In genomic region chr2:170005702-170006101, GRCh38 we compare ENCODE assay signal across 19 cellular contexts.
DNase-seq lines count a peak whose midpoint lies in the region; ATAC-seq, FAIRE-seq and TF ChIP-seq lines count a peak whose summit lies in the region.
"Had no signal": no experiment of that assay in that cellular context is flagged by ENCODE, and none has a peak within 500 bp of the region (broad histone marks: within the 10 kb centered on the region; RNA-seq: fewer than 3 reads in every experiment).

No MANE protein-coding gene starts in this region.

- H3K9ac ChIP-seq in HCT116 (ENCODE audit: low read length), result no peak overlapping the region
- H3K9ac ChIP-seq in endothelial cell of umbilical vein (replicated peaks; ENCODE audit: extremely low read depth, insufficient read depth, low read length), result no peak overlapping the region

- H4K20me1 ChIP-seq in HCT116 (ENCODE audit: insufficient read depth) (no peaks in the 10 kb centered on the region), endothelial cell of umbilical vein (replicated peaks; ENCODE audit: control insufficient read depth, extremely low read depth, insufficient read depth, low read length) (no peaks in the 10 kb centered on the region)

- H3K9me1 ChIP-seq in endothelial cell of umbilical vein (replicated peaks; ENCODE audit: control insufficient read depth, extremely low read depth, insufficient read depth, low read length), result no peaks in the 10 kb centered on the region

- H3K4me2 ChIP-seq in A549, result no peak overlapping the region
- no peak overlapping the region for H3K4me2 ChIP-seq in HCT116 (ENCODE audit: low read length)
- H3K4me2 ChIP-seq in endothelial cell of umbilical vein (ENCODE audit: insufficient read depth, low read length), result no peak overlapping the region

- no peaks in the 10 kb centered on the region for H3K79me2 ChIP-seq in HCT116 (ENCODE audit: insufficient read depth, low read length)
- no peaks in the 10 kb centered on the region for H3K79me2 ChIP-seq in endothelial cell of umbilical vein (ENCODE audit: control insufficient read depth, insufficient read depth, low read length)

- no peaks in the 10 kb centered on the region for H3K9me2 ChIP-seq in HCT116 (ENCODE audit: insufficient read depth)

- H3K36me3 ChIP-seq in HCT116 (ENCODE audit: control insufficient read depth in 1 of 2, insufficient read depth in 2 of 2, low read length in 2 of 2), result no peaks in the 10 kb centered on the region
- H3K36me3 ChIP-seq in endothelial cell of umbilical vein (ENCODE audit: control insufficient read depth in 2 of 2, extremely low read depth in 1 of 2, insufficient read depth in 2 of 2, low read length in 2 of 2), result peaks cover 0 to 2% of the 10 kb centered on the region in 2 experiments

- no peak for TF ChIP-seq EP300 in A549 (IDR thresholded peaks at IDR 0.05)

- in situ Hi-C loops in SK-MEL-5 (cut with HindIII; ENCODE audit: low pct_unique_long_range_greater_than_20kb, low sequenced_read_pairs), result no loop called here

- BruUV-seq in HCT116 (replicated peaks; lab: Mats Ljungman, UMichigan), result no TSS peak
- no TSS peak for BruUV-seq in endothelial cell of umbilical vein (replicated peaks; lab: Mats Ljungman, UMichigan)

- RAD21 ChIA-PET in HCT116 (lab: Charles Lee; ENCODE audit: low non-redundant PET in 1 of 2, low total read pairs in 2 of 2, uncharacterized antibody in 2 of 2, unreplicated experiment in 2 of 2), result no interaction called here

- H3K9me3 ChIP-seq in A549, result no peaks in the 10 kb centered on the region
- no peaks in the 10 kb centered on the region for H3K9me3 ChIP-seq in HCT116 (ENCODE audit: control insufficient read depth in 1 of 2, insufficient read depth in 1 of 2, low read depth in 1 of 2, low read length in 2 of 2)
- no peaks in the 10 kb centered on the region for H3K9me3 ChIP-seq in endothelial cell of umbilical vein (replicated peaks; ENCODE audit: control insufficient read depth, insufficient read depth, low read length)
- H3K9me3 ChIP-seq: left ventricle myocardium inferior, vagina had no signal

- no peak for TF ChIP-seq CTCF in A549 (IDR thresholded peaks at IDR 0.05)
- TF ChIP-seq CTCF in HCT116 (IDR thresholded peaks at IDR 0.05 in 2 of 3, conservative IDR thresholded peaks at IDR 0.05 in 1 of 3; ENCODE audit: borderline replicate concordance in 1 of 3, insufficient read depth in 1 of 3, low read depth in 2 of 3, low read length in 2 of 3), result 0 out of 6 replicates have a peak, but pooled peaks of 1 of the 3 experiments have one; percentile 17
- TF ChIP-seq CTCF in endothelial cell of umbilical vein (IDR thresholded peaks at IDR 0.05; ENCODE audit: extremely low read depth in 1 of 2, insufficient read depth in 1 of 2, low read depth in 1 of 2, low read length in 2 of 2), result no peak

- TF ChIP-seq RAD21 in A549 (conservative IDR thresholded peaks at IDR 0.05 in 1 of 2, IDR thresholded peaks at IDR 0.05 in 1 of 2), result peak in 1 of 2 experiments; percentile 23; a peak in 1 of 5 replicates
- TF ChIP-seq RAD21 in HCT116 (IDR thresholded peaks at IDR 0.05; ENCODE audit: low read depth), result no peak

- 60% methylated on average over 1 of the region's 1 CpG for WGBS in A549 (ENCODE audit: missing lambda C conversion rate)

- H3K27me3 ChIP-seq in HCT116 (ENCODE audit: insufficient read depth, low read length), result no peaks in the 10 kb centered on the region
- no peaks in the 10 kb centered on the region for H3K27me3 ChIP-seq in endothelial cell of umbilical vein (ENCODE audit: control insufficient read depth in 2 of 2, insufficient read depth in 2 of 2, low read length in 2 of 2)
- H3K27me3 ChIP-seq: vagina had no signal

- no peak overlapping the region for H3K27ac ChIP-seq in A549
- no peak overlapping the region for H3K27ac ChIP-seq in HCT116 (ENCODE audit: low read depth, low read length)
- no peak overlapping the region for H3K27ac ChIP-seq in endothelial cell of umbilical vein (ENCODE audit: insufficient read depth, low read depth, low read length)
- H3K27ac ChIP-seq: left ventricle myocardium inferior, vagina had no signal

- FAIRE-seq in A549 (lab: Jason Lieb, UNC) (no peak), endothelial cell of umbilical vein (lab: Jason Lieb, UNC) (no peak)
- FAIRE-seq: astrocyte had no signal

- dilution Hi-C loops in endothelial cell of umbilical vein (cut with MboI; ENCODE audit: extremely low pct_ligation_motif_present, low sequenced_read_pairs), result no loop called here

- H3K4me3 ChIP-seq in A549 (no peak overlapping the region), HCT116 (replicated peaks in 1 of 2; ENCODE audit: low read depth in 1 of 2, low read length in 2 of 2) (no peak overlapping the region), endothelial cell of umbilical vein (replicated peaks in 1 of 3; ENCODE audit: insufficient read depth in 1 of 3, low read depth in 1 of 3, low read length in 3 of 3) (no peak overlapping the region)
- H3K4me3 ChIP-seq: left ventricle myocardium inferior, vagina had no signal

- CTCF ChIA-PET in A549 (lab: Yijun Ruan, JAX), result no interaction called here
- CTCF ChIA-PET in HCT116 (lab: Charles Lee), result no interaction called here
- CTCF ChIA-PET in endothelial cell of umbilical vein (lab: Charles Lee), result interaction anchor here (1.5 kb wide), 1 partner anchor 149 kb away, joined by 5 read pairs; no protein-coding TSS in a partner anchor

- peak; percentile 74 to 85 for ATAC-seq in A549
- peak; percentile 52 for ATAC-seq in HCT116
- ATAC-seq in HG03571 (IDR thresholded peaks at IDR 0.05; ENCODE audit: unreplicated experiment), result no peak
- no peak for ATAC-seq in HG03097 (IDR thresholded peaks at IDR 0.05; ENCODE audit: low FRiP score, unreplicated experiment)
- ATAC-seq: activated T-helper 17 cell treated with anti-CD3 and anti-CD28 coated beads, Interleukin-2, amount 50 U/mL, for 72 hours; naive thymus-derived CD8-positive, alpha-beta T cell; stimulated activated effector memory CD8-positive, alpha-beta T cell treated with anti-CD3 and anti-CD28 coated beads, Interleukin-12 subunit alpha, Interleukin-12 subunit beta, amount 100 ng/mL, for 72 hours had no signal

- intact Hi-C loops in HCT116 (cut with micrococcal nuclease) (no loop called here), endothelial cell of umbilical vein (cut with micrococcal nuclease) (no loop called here)

- TF ChIP-seq POLR2A in A549 (IDR thresholded peaks at IDR 0.05; ENCODE audit: low read length) (no peak), HCT116 (IDR thresholded peaks at IDR 0.05; ENCODE audit: borderline replicate concordance, extremely low read depth, insufficient read depth, insufficient read length) (no peak), endothelial cell of umbilical vein (IDR thresholded peaks at IDR 0.05; ENCODE audit: low read depth, low read length) (no peak)

- DNase-seq in A549 (ENCODE audit: low read depth in 1 of 2, low spot score in 1 of 2) (peak in 1 of 2 experiments; percentile 16), HCT116 (ENCODE audit: low read depth, low spot score) (no peak), SK-MEL-5 (ENCODE audit: low read depth, low spot score) (peak; percentile 47), endothelial cell of umbilical vein (ENCODE audit: low read depth, low spot score) (peak; percentile 5), NCI-H2227 (lab: John Stamatoyannopoulos, UW; ENCODE audit: unreplicated experiment) (no peak), kidney tubule cell (ENCODE audit: low spot score) (no peak)
- DNase-seq: activated CD4-positive, alpha-beta T cell treated with anti-CD3 and anti-CD28 coated beads, Interleukin-2, amount 50 U/mL, for 4 hours; IMR-90; left ventricle myocardium inferior; naive thymus-derived CD8-positive, alpha-beta T cell; NCI-H187 treated with DMSO at 0.1 percent for 48 hours; right cardiac atrium; stimulated activated CD4-positive, alpha-beta T cell treated with anti-CD3 and anti-CD28 coated beads, Interleukin-4, amount 100 ng/mL, for 1 hour had no signal

- H2AFZ ChIP-seq in HCT116 (ENCODE audit: low read depth, low read length, poor library complexity, severe bottlenecking), result no peak overlapping the region
- H2AFZ ChIP-seq in endothelial cell of umbilical vein (ENCODE audit: low read depth, low read length), result no peak overlapping the region

- H3K4me1 ChIP-seq in A549 (no peaks in the 10 kb centered on the region), HCT116 (ENCODE audit: control insufficient read depth in 1 of 2, insufficient read depth in 2 of 2, low read length in 2 of 2) (no peaks in the 10 kb centered on the region), endothelial cell of umbilical vein (ENCODE audit: control insufficient read depth, extremely low read depth, insufficient read depth, low read length) (no peaks in the 10 kb centered on the region)
- H3K4me1 ChIP-seq: vagina had no signal

- POLR2A ChIA-PET in A549 (lab: Yijun Ruan, JAX) (no interaction called here), HCT116 (lab: Charles Lee) (no interaction called here), endothelial cell of umbilical vein (lab: Charles Lee) (no interaction called here)

TF ChIP-seq in A549, 52 proteins besides CTCF, POLR2A, EP300 and RAD21 (continues in another document):
- no peak for TF ChIP-seq RCOR1 (IDR thresholded peaks at IDR 0.05; ENCODE audit: low read depth, low read length)
- TF ChIP-seq TFCP2L1 (CRISPR knock-in tag; IDR thresholded peaks at IDR 0.05), result no peak
- TF ChIP-seq PHF8 (IDR thresholded peaks at IDR 0.05; ENCODE audit: borderline replicate concordance, low read depth), result no peak
- TF ChIP-seq EHMT2 (IDR thresholded peaks at IDR 0.05; ENCODE audit: low read depth), result no peak
- TF ChIP-seq MAFK (IDR thresholded peaks at IDR 0.05; ENCODE audit: partially characterized antibody), result no peak
- TF ChIP-seq HEYL (CRISPR knock-in tag; IDR thresholded peaks at IDR 0.05), result no peak
- no peak for TF ChIP-seq SREBF2 (IDR thresholded peaks at IDR 0.05)

TF ChIP-seq in HCT116, 20 proteins besides CTCF, POLR2A, EP300 and RAD21 (continues in another document):
- no peak for TF ChIP-seq EGR1 (IDR thresholded peaks at IDR 0.05; ENCODE audit: low read depth)
- no peak for TF ChIP-seq ELF1 (IDR thresholded peaks at IDR 0.05; ENCODE audit: borderline replicate concordance, low read depth)
- no peak for TF ChIP-seq FOSL1 (IDR thresholded peaks at IDR 0.05; ENCODE audit: low read depth)

TF ChIP-seq in endothelial cell of umbilical vein, 7 proteins besides CTCF, POLR2A, EP300 and RAD21:
- TF ChIP-seq MYC (IDR thresholded peaks at IDR 0.05; ENCODE audit: low read depth, low read length) (no peak), GATA2 (IDR thresholded peaks at IDR 0.05; ENCODE audit: insufficient read depth, insufficient read length, low read depth, low read length) (no peak), FOS (IDR thresholded peaks at IDR 0.05; ENCODE audit: borderline replicate concordance, insufficient read depth, low read length) (no peak), MAX (IDR thresholded peaks at IDR 0.05; ENCODE audit: insufficient read depth, insufficient read length) (no peak), EZH2 (IDR thresholded peaks at IDR 0.05; ENCODE audit: borderline replicate concordance, low read depth, low read length, severe bottlenecking) (no peak), POLR2AphosphoS5 (IDR thresholded peaks at IDR 0.05; ENCODE audit: insufficient read depth, low read depth, low read length) (no peak), JUN (IDR thresholded peaks at IDR 0.05; ENCODE audit: borderline replicate concordance, insufficient read depth, insufficient read length, low read depth) (no peak)

Comparison
In these comparisons a context has a peak if more than half of its experiments do, and no peak if none do; other contexts are left out.
1. ATAC-seq: peak in A549 (2 of 2) and HCT116 (single experiment); none in HG03571 (single experiment) and HG03097 (single experiment).
2. DNase-seq: peak in SK-MEL-5 (single experiment) and endothelial cell of umbilical vein (single experiment); none in HCT116 (single experiment), NCI-H2227 (single experiment) and kidney tubule cell (single experiment).